8 cellular contexts compared by ENCODE assay signal in the genomic region with DNA sequence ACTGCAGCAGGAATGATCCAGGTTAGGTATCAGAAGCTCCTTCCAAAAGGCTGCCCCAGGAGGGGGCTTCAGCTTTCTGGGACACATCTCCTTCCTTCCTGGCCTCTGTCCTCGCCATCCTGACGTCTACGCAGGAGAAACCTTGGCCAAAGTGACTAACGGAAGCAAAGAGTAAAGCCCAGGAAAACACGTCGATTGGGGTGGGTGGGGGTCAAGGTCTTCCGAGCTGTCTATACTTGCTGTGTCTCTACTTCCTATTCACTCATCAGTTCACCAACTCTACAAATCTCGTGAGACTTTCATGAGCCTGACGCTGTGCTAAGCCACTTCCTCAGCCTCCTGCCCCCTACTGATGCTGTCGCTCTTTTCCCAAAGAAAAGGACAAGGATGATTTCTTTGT.
DNase-seq lines count a peak whose midpoint lies in the region; ATAC-seq lines count a peak whose summit lies in the region.

No MANE protein-coding gene starts in this region.

- no peaks in the 10 kb centered on the region for H3K27me3 Mint-ChIP-seq in activated naive CD4-positive, alpha-beta T cell treated with anti-CD3 and anti-CD28 coated beads, Interleukin-2, amount 50 U/mL, for 24 hours
- H3K27me3 Mint-ChIP-seq in T-helper 2 cell treated with Interferon-gamma antibody and Interleukin-4, amounts not matched to agents 5 μg/mL and 100 μg/mL, for 36 hours (ENCODE audit: low read depth), result no peaks in the 10 kb centered on the region

- ATAC-seq in GM18517 (IDR thresholded peaks at IDR 0.05; ENCODE audit: unreplicated experiment), result no peak

- no peaks in the 10 kb centered on the region for H3K9me3 Mint-ChIP-seq in activated naive CD4-positive, alpha-beta T cell treated with anti-CD3 and anti-CD28 coated beads, Interleukin-2, amount 50 U/mL, for 24 hours
- no peaks in the 10 kb centered on the region for H3K9me3 Mint-ChIP-seq in T-helper 2 cell treated with Interferon-gamma antibody and Interleukin-4, amounts not matched to agents 5 μg/mL and 100 μg/mL, for 36 hours

- no peak for DNase-seq in activated naive CD4-positive, alpha-beta T cell (lab: John Stamatoyannopoulos, UW)
- peak; percentile 5 for DNase-seq in T-helper 2 cell treated with Interferon-gamma antibody and Interleukin-4, amounts not matched to agents 5 μg/mL and 100 μg/mL, for 36 hours (ENCODE audit: low spot score)
- peak; percentile 8 for DNase-seq in inferior parietal cortex (ENCODE audit: extremely low spot score)
- DNase-seq in cerebellar nuclear complex (lab: John Stamatoyannopoulos, UW), result no peak
- no peak for DNase-seq in epidermal melanocyte (ENCODE audit: insufficient read length, low spot score)
- DNase-seq in 8988T, result no peak

- peak overlapping the region; percentile 56 for H3K27ac Mint-ChIP-seq in activated naive CD4-positive, alpha-beta T cell treated with anti-CD3 and anti-CD28 coated beads, Interleukin-2, amount 50 U/mL, for 24 hours
- peak overlapping the region; percentile 56 for H3K27ac Mint-ChIP-seq in T-helper 2 cell treated with Interferon-gamma antibody and Interleukin-4, amounts not matched to agents 5 μg/mL and 100 μg/mL, for 36 hours

- no peaks in the 10 kb centered on the region for H3K36me3 Mint-ChIP-seq in activated naive CD4-positive, alpha-beta T cell treated with anti-CD3 and anti-CD28 coated beads, Interleukin-2, amount 50 U/mL, for 24 hours
- no peaks in the 10 kb centered on the region for H3K36me3 Mint-ChIP-seq in T-helper 2 cell treated with Interferon-gamma antibody and Interleukin-4, amounts not matched to agents 5 μg/mL and 100 μg/mL, for 36 hours (ENCODE audit: low read depth)

- peak overlapping the region; percentile 30 for H3K4me3 Mint-ChIP-seq in activated naive CD4-positive, alpha-beta T cell treated with anti-CD3 and anti-CD28 coated beads, Interleukin-2, amount 50 U/mL, for 24 hours
- peak overlapping the region; percentile 88 for H3K4me3 Mint-ChIP-seq in T-helper 2 cell treated with Interferon-gamma antibody and Interleukin-4, amounts not matched to agents 5 μg/mL and 100 μg/mL, for 36 hours

- peaks cover 20% of the 10 kb centered on the region for H3K4me1 Mint-ChIP-seq in activated naive CD4-positive, alpha-beta T cell treated with anti-CD3 and anti-CD28 coated beads, Interleukin-2, amount 50 U/mL, for 24 hours
- peaks cover 14% of the 10 kb centered on the region for H3K4me1 Mint-ChIP-seq in T-helper 2 cell treated with Interferon-gamma antibody and Interleukin-4, amounts not matched to agents 5 μg/mL and 100 μg/mL, for 36 hours (ENCODE audit: low read depth)

Comparison
In these comparisons a context has a peak if more than half of its experiments do, and no peak if none do; other contexts are left out.
1. DNase-seq: peak in T-helper 2 cell treated with Interferon-gamma antibody and Interleukin-4, amounts not matched to agents 5 μg/mL and 100 μg/mL, for 36 hours (single experiment) and inferior parietal cortex (single experiment); none in activated naive CD4-positive, alpha-beta T cell (0 of 4), cerebellar nuclear complex (0 of 2), epidermal melanocyte (single experiment) and 8988T (single experiment).